19 cellular contexts compared by ENCODE assay signal in genomic region chrX:149145845-149146285, GRCh38.
DNase-seq lines count a peak whose midpoint lies in the region; ATAC-seq and TF ChIP-seq lines count a peak whose summit lies in the region.
"Had no signal": no experiment of that assay in that cellular context is flagged by ENCODE, and none has a peak within 500 bp of the region (broad histone marks: within the 10 kb centered on the region; RNA-seq: fewer than 3 reads in every experiment).

No MANE protein-coding gene starts in this region.

- H3K4me3 ChIP-seq in ascending aorta = no peak overlapping the region
- H3K4me3 ChIP-seq: adrenal gland, coronary artery, psoas muscle had no signal

- no peak for TF ChIP-seq CTCF in ascending aorta (IDR thresholded peaks at IDR 0.05)

- intact Hi-C loops in ascending aorta (cut with DNase I) = no loop called here

- no peaks in the 10 kb centered on the region for H3K36me3 ChIP-seq in ascending aorta
- H3K36me3 ChIP-seq: adrenal gland, WERI-Rb-1 had no signal

- DNase-seq in AG08395 (ENCODE audit: low spot score) (peak; percentile 11), HT1080 (ENCODE audit: low read depth) (peak; percentile 11), astrocyte of the hippocampus (ENCODE audit: low read depth, low spot score) (peak; percentile 61), NCI-H345 (lab: John Stamatoyannopoulos, UW) (no peak), NCI-H226 (no peak), ascending aorta (ENCODE audit: low spot score in 2 of 2) (no peak)
- DNase-seq: activated T-cell treated with anti-CD3 and anti-CD28 coated beads, Interleukin-2, amount 50 U/mL, for 1 hour; adrenal gland; DMS79 treated with DMSO at 0.1 percent for 48 hours; immature natural killer cell; NCI-H1092; psoas muscle; SHP77 treated with DMSO at 0.1 percent for 48 hours; stimulated activated CD4-positive, alpha-beta T cell treated with anti-CD3 and anti-CD28 coated beads, Interleukin-4, amount 100 ng/mL, for 24 hours; stimulated activated naive CD4-positive, alpha-beta T cell; WERI-Rb-1 had no signal

- ATAC-seq in GM21423 (IDR thresholded peaks at IDR 0.05; ENCODE audit: unreplicated experiment) (peak; percentile 65), HG03520 (IDR thresholded peaks at IDR 0.05; ENCODE audit: unreplicated experiment) (no peak)
- ATAC-seq: psoas muscle had no signal

- H3K9me3 ChIP-seq in ascending aorta = no peaks in the 10 kb centered on the region
- H3K9me3 ChIP-seq: adrenal gland had no signal

- no peak overlapping the region for H3K27ac ChIP-seq in ascending aorta
- H3K27ac ChIP-seq: adrenal gland, coronary artery, psoas muscle, WERI-Rb-1 had no signal

- no peaks in the 10 kb centered on the region for H3K4me1 ChIP-seq in ascending aorta
- H3K4me1 ChIP-seq: adrenal gland, psoas muscle had no signal

- no peaks in the 10 kb centered on the region for H3K27me3 ChIP-seq in ascending aorta
- H3K27me3 ChIP-seq: adrenal gland had no signal

Comparison
In these comparisons a context has a peak if more than half of its experiments do, and no peak if none do; other contexts are left out.
1. DNase-seq: peak in AG08395 (single experiment), HT1080 (single experiment) and astrocyte of the hippocampus (single experiment); none in NCI-H345 (single experiment), NCI-H226 (single experiment) and ascending aorta (0 of 2).